In the genomic region with DNA sequence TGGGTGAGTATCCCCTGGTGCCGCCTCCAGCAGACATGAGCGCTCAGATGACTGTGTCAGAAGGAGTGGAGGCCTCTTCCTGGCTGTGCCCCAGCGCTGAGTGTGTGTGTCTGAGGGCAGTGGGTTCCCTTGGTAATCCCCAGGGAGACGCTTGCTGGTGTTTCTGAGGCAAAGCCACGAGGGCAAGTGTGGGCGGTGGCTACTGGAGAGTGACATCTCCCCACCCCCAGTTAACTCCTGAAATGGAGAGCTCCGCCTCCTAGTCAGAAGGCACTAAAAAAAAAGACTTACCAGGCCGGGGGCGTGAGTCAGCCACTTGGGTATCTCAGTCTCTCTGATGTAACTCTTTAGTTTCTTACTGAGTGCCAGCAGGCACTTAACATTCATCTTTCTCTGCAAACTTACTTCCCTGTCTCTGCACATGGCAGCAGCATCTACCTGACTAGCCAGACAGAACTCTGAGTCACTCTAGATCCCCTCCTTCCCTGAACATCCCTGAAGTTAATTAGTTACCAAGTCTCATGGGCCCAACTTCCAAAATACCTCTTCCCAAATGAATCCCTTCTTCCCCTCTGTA, we compare ENCODE assay signal across 8 cellular contexts. TPM values are rescaled to one million over a fixed set of nuclear protein-coding genes. Genes with fewer than 3 reads are reported as not detected.
DNase-seq lines count a peak whose midpoint lies in the region; ATAC-seq and TF ChIP-seq lines count a peak whose summit lies in the region.

No MANE protein-coding gene starts in this region.

- H4K20me1 ChIP-seq in PC-9 (ENCODE audit: insufficient read depth), result no peaks in the 10 kb centered on the region

- H3K9me3 ChIP-seq in PC-9 (ENCODE audit: insufficient read depth, low read depth) (no peaks in the 10 kb centered on the region), psoas muscle (no peaks in the 10 kb centered on the region), vagina (no peaks in the 10 kb centered on the region)

- WGBS in psoas muscle, 3 donors, result 54 to 67% (median 63%) methylated on average over 9 of the region's 9 CpGs

- H3K9me2 ChIP-seq in PC-9 (ENCODE audit: insufficient read depth), result no peaks in the 10 kb centered on the region

- H3K4me2 ChIP-seq in PC-9, result peak overlapping the region; percentile 37

- CTCF ChIA-PET in PC-9 (lab: Charles Lee), result no interaction called here

- TF ChIP-seq POLR2A in vagina (IDR thresholded peaks at IDR 0.05), result no peak

- H3K4me1 ChIP-seq in PC-9 (replicated peaks; ENCODE audit: insufficient read depth) (peaks cover 15% of the 10 kb centered on the region), psoas muscle (no peaks in the 10 kb centered on the region), vagina (peaks cover 24% of the 10 kb centered on the region)

- H3F3A ChIP-seq in PC-9 (ENCODE audit: insufficient read depth, low read depth), result peaks cover 8% of the 10 kb centered on the region

- intact Hi-C loops in PC-9 (cut with micrococcal nuclease; ENCODE audit: unreplicated experiment) (loop anchor here (5.0 to 10.0 kb wide), 2 partner anchors 48 to 136 kb away; no protein-coding TSS in a partner anchor), psoas muscle (cut with DNase I) (no loop called here), vagina (cut with DNase I) (loop anchor here (10.0 kb wide), 1 partner anchor 46 kb away; no protein-coding TSS in a partner anchor)

- peak overlapping the region; percentile 56 for H2AFZ ChIP-seq in PC-9

- H3K4me3 ChIP-seq in AG09309 (ENCODE audit: control insufficient read depth, low read depth, low read length) (no peak overlapping the region), PC-9 (no peak overlapping the region), foreskin fibroblast (ENCODE audit: low read depth in 1 of 2, low read length in 2 of 2) (no peak overlapping the region), psoas muscle (no peak overlapping the region), vagina (no peak overlapping the region)

- no TSS peak for BruUV-seq in PC-9 (replicated peaks; lab: Mats Ljungman, UMichigan)

- H3K27ac ChIP-seq in PC-9, result peak overlapping the region; percentile 83
- no peak overlapping the region for H3K27ac ChIP-seq in psoas muscle
- peak overlapping the region; percentile 82 for H3K27ac ChIP-seq in vagina

- no peaks in the 10 kb centered on the region for H3K79me2 ChIP-seq in PC-9 (ENCODE audit: low read depth)

- TF ChIP-seq CTCF in AG09309 (IDR thresholded peaks at IDR 0.05; ENCODE audit: control insufficient read depth, insufficient read depth, low read depth, low read length, missing control alignments) (no peak), PC-9 (conservative IDR thresholded peaks at IDR 0.05) (no peak), foreskin fibroblast (IDR thresholded peaks at IDR 0.05; ENCODE audit: low read depth, low read length) (no peak), psoas muscle (IDR thresholded peaks at IDR 0.05) (no peak), vagina (IDR thresholded peaks at IDR 0.05) (no peak)

- peak; percentile 91 for ATAC-seq in GM19025 (IDR thresholded peaks at IDR 0.05; ENCODE audit: low read depth, unreplicated experiment)
- ATAC-seq in HG03108 (IDR thresholded peaks at IDR 0.05; ENCODE audit: unreplicated experiment), result peak; percentile 90
- ATAC-seq in psoas muscle, result peak; percentile 30 to 73 (median 62)

- no peaks in the 10 kb centered on the region for H3K27me3 ChIP-seq in PC-9 (ENCODE audit: insufficient read depth, low read depth)
- no peaks in the 10 kb centered on the region for H3K27me3 ChIP-seq in psoas muscle (ENCODE audit: insufficient read depth in 3 of 3, low read length in 2 of 3)
- no peaks in the 10 kb centered on the region for H3K27me3 ChIP-seq in vagina

- POLR2A ChIA-PET in PC-9 (lab: Charles Lee; ENCODE audit: unreplicated experiment), result interaction anchor here (0.8 kb wide), 1 partner anchor 368 kb away, joined by 5 read pairs; no protein-coding TSS in a partner anchor

- peak; percentile 99 for DNase-seq in AG09309 (ENCODE audit: low read depth)
- DNase-seq in PC-9, result peak; percentile 79 to 91
- DNase-seq in activated T-helper 1 cell treated with Interleukin-2 at 50 U/mL for 16 hours (ENCODE audit: low read depth), result peak; percentile 24
- peak; percentile 95 to 97 for DNase-seq in foreskin fibroblast
- peak; percentile 65 to 74 for DNase-seq in psoas muscle
- peak in 1 of 2 donors; percentile 96 for DNase-seq in vagina (ENCODE audit: extremely low spot score in 2 of 2)

- H3K36me3 ChIP-seq in PC-9 (ENCODE audit: low read depth) (0 out of 2 replicates have a peak, but pooled peaks cover 8% of the 10 kb centered on the region), psoas muscle (ENCODE audit: insufficient read depth in 1 of 2, low read depth in 1 of 2) (peaks cover 0 to 47% of the 10 kb centered on the region in 2 donors), vagina (peaks cover 0 to 79% of the 10 kb centered on the region in 2 donors)

RNA-seq across cellular contexts. Expression of a gene that starts 19.3 kb away (rescaled TPM):
- not detected in 2 replicates for total RNA-seq in PC-9 (2021)
- not detected for total RNA-seq in psoas muscle
- under 1 TPM in 1 of 3 donors, not detected in 2; 0.68 TPM for polyA plus RNA-seq in psoas muscle
- total RNA-seq in vagina, result not detected

RNA-seq across cellular contexts. Expression of a gene that starts 26.1 kb away (rescaled TPM):
- total RNA-seq in PC-9 (2021) (not detected in 2 replicates), psoas muscle (1 to 10 TPM in 2 of 4 donors, not detected in 2; 1.8 to 2.8 TPM), vagina (not detected)
- under 1 TPM in 2 of 3 donors, not detected in 1; 0.21 to 0.63 TPM for polyA plus RNA-seq in psoas muscle

RNA-seq across cellular contexts. Expression of a gene that starts 38.8 kb away (rescaled TPM):
- 11.5 and 14.4 TPM in 2 replicates for total RNA-seq in PC-9 (2021)
- 1 to 10 TPM; 2.3 to 3.9 (median 2.9) TPM for total RNA-seq in psoas muscle
- 1 to 10 TPM; 1.5 to 2.1 (median 1.9) TPM for polyA plus RNA-seq in psoas muscle
- 55.0 TPM for total RNA-seq in vagina

Comparison
In these comparisons a context has a peak if more than half of its experiments do, and no peak if none do; other contexts are left out.
1. intact Hi-C loops: an anchor here in PC-9 (5.0 to 10.0 kb wide) and vagina (10.0 kb wide); none called in psoas muscle.